14 cellular contexts compared by ENCODE assay signal in genomic region chr1:53547321-53547720, GRCh38.
"Had no signal": no experiment of that assay in that cellular context is flagged by ENCODE, and none has a peak within 500 bp of the region (broad histone marks: within the 10 kb centered on the region; RNA-seq: fewer than 3 reads in every experiment).

No MANE protein-coding gene starts in this region.

- H3K9me3 Mint-ChIP-seq: activated naive CD4-positive, alpha-beta T cell treated with anti-CD3 and anti-CD28 coated beads, Interleukin-2, amount 10 ng/mL, durations not matched to agents 7 days and 5 days; neural crest cell had no signal

- H3K4me1 ChIP-seq: adrenal gland had no signal

- H3K27me3 ChIP-seq: adrenal gland, hepatocyte, upper lobe of left lung had no signal

- H3K4me3 Mint-ChIP-seq: activated CD8-positive, alpha-beta T cell treated with anti-CD3 and anti-CD28 coated beads, Interleukin-2, amount 10 ng/mL, durations not matched to agents 7 days and 5 days; activated naive CD4-positive, alpha-beta T cell treated with anti-CD3 and anti-CD28 coated beads, Interleukin-2, amount 10 ng/mL, durations not matched to agents 7 days and 5 days; neural crest cell had no signal

- H3K27ac Mint-ChIP-seq: activated CD8-positive, alpha-beta T cell treated with anti-CD3 and anti-CD28 coated beads, Interleukin-2, amount 10 ng/mL, durations not matched to agents 7 days and 5 days had no signal

- H3K4me3 ChIP-seq: adrenal gland, cardiac muscle cell, hepatocyte, upper lobe of left lung had no signal

- H3K4me1 Mint-ChIP-seq: activated naive CD4-positive, alpha-beta T cell treated with anti-CD3 and anti-CD28 coated beads, Interleukin-2, amount 10 ng/mL, durations not matched to agents 7 days and 5 days had no signal

- H3K36me3 Mint-ChIP-seq: activated naive CD4-positive, alpha-beta T cell treated with anti-CD3 and anti-CD28 coated beads, Interleukin-2, amount 10 ng/mL, durations not matched to agents 7 days and 5 days had no signal

- ATAC-seq: activated CD8-positive, alpha-beta T cell treated with anti-CD3 and anti-CD28 coated beads, Interleukin-2, amount 10 ng/mL, durations not matched to agents 7 days and 5 days; esophagus mucosa had no signal

- H3K9me3 ChIP-seq: adrenal gland, upper lobe of left lung had no signal

- H3K27ac ChIP-seq: adrenal gland, cardiac muscle cell, hepatocyte, upper lobe of left lung had no signal

- DNase-seq: activated CD4-positive, alpha-beta T cell treated with anti-CD3 and anti-CD28 coated beads for 48 hours; activated CD8-positive, alpha-beta T cell treated with anti-CD3 and anti-CD28 coated beads, Interleukin-2, amount 10 ng/mL, durations not matched to agents 7 days and 5 days; mesendoderm; stimulated activated CD4-positive, alpha-beta T cell treated with anti-CD3 and anti-CD28 coated beads, Interleukin-15, amount 100 ng/mL, for 24 hours; stimulated activated CD4-positive, alpha-beta T cell treated with anti-CD3 and anti-CD28 coated beads, Interleukin-4, amount 100 ng/mL, for 24 hours; stimulated activated naive CD4-positive, alpha-beta T cell treated with Interleukin-2 at 50 U/mL for 16 hours; substantia nigra; upper lobe of left lung had no signal

- H3K36me3 ChIP-seq: adrenal gland, cardiac muscle cell, upper lobe of left lung had no signal
